19 cellular contexts compared by ENCODE assay signal in genomic region chr14:55805250-55805649, GRCh38.
"Had no signal": no experiment of that assay in that cellular context is flagged by ENCODE, and none has a peak within 500 bp of the region (broad histone marks: within the 10 kb centered on the region; RNA-seq: fewer than 3 reads in every experiment).

No MANE protein-coding gene starts in this region.

- FAIRE-seq: TTC549 had no signal

- H3K9me3 Mint-ChIP-seq: activated B cell treated with CpG ODN at 0.5 μM for 24 hours had no signal

- H3K36me3 Mint-ChIP-seq: mesothelial cell of epicardium had no signal

- H3K27me3 Mint-ChIP-seq: activated B cell treated with CpG ODN at 0.5 μM for 24 hours; activated naive CD8-positive, alpha-beta T cell had no signal

- ATAC-seq: activated T-cell treated with anti-CD3 and anti-CD28 coated beads, Interleukin-2, amount 50 U/mL, for 72 hours; psoas muscle; right cardiac atrium; upper lobe of right lung had no signal

- DNase-seq: activated B cell treated with CpG ODN at 0.5 μM for 24 hours; activated CD4-positive, alpha-beta T cell treated with anti-CD3 and anti-CD28 coated beads for 48 hours; activated gamma-delta T cell; activated T-cell treated with anti-CD3 and anti-CD28 coated beads, Interleukin-2, amount 50 U/mL, for 72 hours; amniotic stem cell; foreskin fibroblast; islet precursor cell; ovary; psoas muscle; right cardiac atrium; stimulated activated CD4-positive, alpha-beta T cell treated with anti-CD3 and anti-CD28 coated beads, Interleukin-2, amount 100 ng/mL, for 48 hours; stomach; upper lobe of right lung had no signal

- H3K36me3 ChIP-seq: ovary, stomach, thoracic aorta, upper lobe of right lung had no signal

- H3K4me1 ChIP-seq: psoas muscle had no signal

- H3K9me3 ChIP-seq: ovary, psoas muscle, stomach, thoracic aorta, upper lobe of right lung had no signal

- H3K27ac ChIP-seq: ovary, psoas muscle, thoracic aorta, upper lobe of right lung had no signal

- H3K27ac Mint-ChIP-seq: activated B cell treated with CpG ODN at 0.5 μM for 24 hours; activated naive CD8-positive, alpha-beta T cell; activated T-cell treated with anti-CD3 and anti-CD28 coated beads, Interleukin-2, amount 50 U/mL, for 72 hours; mesothelial cell of epicardium had no signal

- H3K4me3 Mint-ChIP-seq: activated B cell treated with CpG ODN at 0.5 μM for 24 hours; activated naive CD8-positive, alpha-beta T cell; mesothelial cell of epicardium; T-helper 2 cell treated with Interferon-gamma antibody and Interleukin-4, amounts not matched to agents 5 μg/mL and 100 μg/mL, for 36 hours had no signal

- H3K4me3 ChIP-seq: lung, ovary, psoas muscle, stomach, thoracic aorta, upper lobe of right lung had no signal

- H3K27me3 ChIP-seq: ovary, stomach, upper lobe of right lung had no signal
